In the genomic region with DNA sequence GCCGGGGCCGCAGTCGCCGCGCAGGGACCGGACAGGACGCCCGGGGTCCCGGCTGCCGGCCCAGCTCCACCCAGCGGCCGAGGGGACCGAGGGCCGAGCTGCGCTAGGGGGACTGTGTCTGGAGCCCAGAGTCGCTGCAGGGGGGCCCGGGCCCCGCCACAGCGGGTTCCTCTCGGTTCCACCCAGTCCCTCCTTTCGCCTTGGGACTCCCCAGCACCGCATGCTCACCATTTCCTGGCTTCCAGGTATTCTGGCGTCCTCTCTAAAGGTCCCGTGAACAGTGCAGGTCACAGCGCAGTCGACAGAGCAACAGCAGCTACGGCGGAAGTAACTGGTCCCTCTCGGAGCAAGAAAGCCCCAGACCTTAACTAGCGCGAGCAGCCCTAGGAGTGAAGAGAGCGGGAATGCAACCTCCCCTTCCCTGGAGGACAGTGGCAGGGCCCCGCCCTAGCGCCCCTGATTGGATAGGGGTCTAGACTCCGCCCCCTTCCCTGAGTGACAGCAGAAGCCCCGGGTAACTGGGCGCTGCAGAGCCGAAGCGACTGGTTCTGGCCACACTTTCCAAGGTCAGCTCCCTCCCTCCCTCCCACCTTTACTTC, we compare ENCODE assay signal across 1 cellular context.
TF ChIP-seq lines count a peak whose summit lies in the region.

A gene (minus strand): TSS at position 391 of the 599 bp plus-strand sequence. CDS start 160 bp downstream, at position 231.

TF ChIP-seq in H1, 55 proteins besides CTCF, POLR2A, EP300 and RAD21 (continued from another document):
- TF ChIP-seq, protein P1, sequence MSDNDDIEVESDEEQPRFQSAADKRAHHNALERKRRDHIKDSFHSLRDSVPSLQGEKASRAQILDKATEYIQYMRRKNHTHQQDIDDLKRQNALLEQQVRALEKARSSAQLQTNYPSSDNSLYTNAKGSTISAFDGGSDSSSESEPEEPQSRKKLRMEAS (IDR thresholded peaks at IDR 0.05) = 0 out of 2 replicates have a peak, but pooled peaks have one; percentile 12
- TF ChIP-seq TAF1 (IDR thresholded peaks at IDR 0.05; ENCODE audit: low read depth, low read length) (peak; percentile 100), KDM4A (IDR thresholded peaks at IDR 0.05; ENCODE audit: low read depth, low read length, severe bottlenecking) (peak; percentile 95), HDAC2 (IDR thresholded peaks at IDR 0.05; ENCODE audit: borderline replicate concordance in 1 of 2, low read depth in 2 of 2, low read length in 2 of 2) (no peak), EGR1 (IDR thresholded peaks at IDR 0.05; ENCODE audit: borderline replicate concordance, low read depth, low read length) (no peak), ASH2L (IDR thresholded peaks at IDR 0.05; ENCODE audit: low read length) (peak; percentile 84)
